Comparison of ENCODE assay signal across 1 cellular context in genomic region chr2:73859721-73860586, GRCh38.
TF ChIP-seq lines count a peak whose summit lies in the region.

No MANE protein-coding gene starts in this region.

TF ChIP-seq in GM12878, 131 proteins besides CTCF, POLR2A, EP300 and RAD21:
- TF ChIP-seq TCF12 (IDR thresholded peaks at IDR 0.05; ENCODE audit: low read depth, low read length) (no peak), GABPA (IDR thresholded peaks at IDR 0.05; ENCODE audit: low read depth) (no peak), CHD2 (IDR thresholded peaks at IDR 0.05; ENCODE audit: borderline replicate concordance, low read depth, low read length) (no peak), MYC (IDR thresholded peaks at IDR 0.05; ENCODE audit: insufficient read depth, insufficient read length, insufficient replicate concordance, low read length, severe bottlenecking) (no peak), SMAD1 (IDR thresholded peaks at IDR 0.05; ENCODE audit: low read depth, partially characterized antibody) (no peak)
